In the genomic region with DNA sequence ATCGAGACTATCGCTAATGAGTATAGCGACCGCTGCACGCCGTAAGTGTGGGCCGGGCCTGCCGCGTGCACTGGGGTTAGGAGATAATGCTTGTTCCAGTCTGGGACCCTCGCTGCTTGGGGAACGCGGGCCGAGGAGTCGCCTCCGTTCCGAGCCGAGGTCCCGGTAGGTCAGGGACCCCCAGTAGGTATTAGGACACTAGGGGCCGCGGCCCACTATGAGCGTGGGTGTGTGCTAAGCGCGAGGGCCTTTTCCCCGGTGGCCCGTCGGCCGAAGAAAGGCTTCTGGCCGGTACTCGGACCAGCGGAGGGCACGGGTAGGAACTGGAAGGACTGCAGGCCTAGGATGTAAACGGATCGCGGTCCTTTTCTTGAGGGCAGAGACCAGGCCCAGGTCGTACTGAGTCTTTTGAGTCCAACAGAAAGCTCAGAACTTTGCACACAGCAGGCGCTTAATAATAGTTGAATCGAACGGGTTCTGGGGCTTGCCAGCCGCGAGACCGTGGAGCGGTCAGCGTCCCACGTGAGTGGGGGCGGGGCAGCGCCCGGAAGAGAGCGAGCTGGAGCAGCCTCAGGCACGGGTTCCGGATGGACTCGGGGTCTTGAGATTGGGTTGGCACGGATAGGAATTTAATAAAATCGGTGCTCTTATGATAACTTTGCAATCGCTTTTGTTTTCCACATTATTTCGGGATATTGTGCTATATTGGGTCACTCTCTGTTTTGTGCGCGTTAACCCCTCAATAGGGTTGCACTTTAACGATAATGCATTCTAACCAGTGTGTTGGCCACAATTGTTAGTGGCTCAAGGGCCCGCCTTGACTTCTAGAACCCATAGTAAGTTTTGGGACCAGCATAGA, we compare ENCODE assay signal across 1 cellular context.
TF ChIP-seq lines count a peak whose summit lies in the region.

No MANE protein-coding gene starts in this region.

TF ChIP-seq in GM12878, 131 proteins besides CTCF, POLR2A, EP300 and RAD21 (continued from another document and continues in another):
- TF ChIP-seq ATF3 (IDR thresholded peaks at IDR 0.05; ENCODE audit: borderline replicate concordance, extremely low read depth, low read depth, low read length), result no peak
- no peak for TF ChIP-seq ZSCAN29 (IDR thresholded peaks at IDR 0.05)
- TF ChIP-seq SREBF2 (IDR thresholded peaks at IDR 0.05; ENCODE audit: low read length), result no peak
- TF ChIP-seq ZNF274 (IDR thresholded peaks at IDR 0.05; ENCODE audit: insufficient read depth, insufficient read length), result no peak
- peak; percentile 39; the same call in 1 of the 2 replicates for TF ChIP-seq CHD2 (IDR thresholded peaks at IDR 0.05; ENCODE audit: borderline replicate concordance, low read depth, low read length)
- no peak for TF ChIP-seq ZNF217 (IDR thresholded peaks at IDR 0.05)
- no peak for TF ChIP-seq POU2F2 (IDR thresholded peaks at IDR 0.05; ENCODE audit: borderline replicate concordance, low read depth, low read length)
- no peak for TF ChIP-seq CBFB (IDR thresholded peaks at IDR 0.05; ENCODE audit: low read depth)
- TF ChIP-seq BMI1 (IDR thresholded peaks at IDR 0.05; ENCODE audit: borderline replicate concordance), result no peak
- TF ChIP-seq MXI1 (IDR thresholded peaks at IDR 0.05; ENCODE audit: low read depth, low read length), result peak; percentile 89
- TF ChIP-seq, protein P1, sequence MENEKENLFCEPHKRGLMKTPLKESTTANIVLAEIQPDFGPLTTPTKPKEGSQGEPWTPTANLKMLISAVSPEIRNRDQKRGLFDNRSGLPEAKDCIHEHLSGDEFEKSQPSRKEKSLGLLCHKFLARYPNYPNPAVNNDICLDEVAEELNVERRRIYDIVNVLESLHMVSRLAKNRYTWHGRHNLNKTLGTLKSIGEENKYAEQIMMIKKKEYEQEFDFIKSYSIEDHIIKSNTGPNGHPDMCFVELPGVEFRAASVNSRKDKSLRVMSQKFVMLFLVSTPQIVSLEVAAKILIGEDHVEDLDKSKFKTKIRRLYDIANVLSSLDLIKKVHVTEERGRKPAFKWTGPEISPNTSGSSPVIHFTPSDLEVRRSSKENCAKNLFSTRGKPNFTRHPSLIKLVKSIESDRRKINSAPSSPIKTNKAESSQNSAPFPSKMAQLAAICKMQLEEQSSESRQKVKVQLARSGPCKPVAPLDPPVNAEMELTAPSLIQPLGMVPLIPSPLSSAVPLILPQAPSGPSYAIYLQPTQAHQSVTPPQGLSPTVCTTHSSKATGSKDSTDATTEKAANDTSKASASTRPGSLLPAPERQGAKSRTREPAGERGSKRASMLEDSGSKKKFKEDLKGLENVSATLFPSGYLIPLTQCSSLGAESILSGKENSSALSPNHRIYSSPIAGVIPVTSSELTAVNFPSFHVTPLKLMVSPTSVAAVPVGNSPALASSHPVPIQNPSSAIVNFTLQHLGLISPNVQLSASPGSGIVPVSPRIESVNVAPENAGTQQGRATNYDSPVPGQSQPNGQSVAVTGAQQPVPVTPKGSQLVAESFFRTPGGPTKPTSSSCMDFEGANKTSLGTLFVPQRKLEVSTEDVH (IDR thresholded peaks at IDR 0.05; ENCODE audit: low read depth, partially characterized antibody), result no peak
- no peak for TF ChIP-seq CBX3 (IDR thresholded peaks at IDR 0.05; ENCODE audit: borderline replicate concordance, low read depth)
- TF ChIP-seq SPI1 (IDR thresholded peaks at IDR 0.05; ENCODE audit: borderline replicate concordance, insufficient read depth, low read depth, low read length), result no peak
- TF ChIP-seq ZZZ3 (IDR thresholded peaks at IDR 0.05; ENCODE audit: control insufficient read depth, insufficient read length, low read depth), result no peak
- TF ChIP-seq JUND (IDR thresholded peaks at IDR 0.05; ENCODE audit: low read depth, low read length), result no peak
- TF ChIP-seq, protein P2, sequence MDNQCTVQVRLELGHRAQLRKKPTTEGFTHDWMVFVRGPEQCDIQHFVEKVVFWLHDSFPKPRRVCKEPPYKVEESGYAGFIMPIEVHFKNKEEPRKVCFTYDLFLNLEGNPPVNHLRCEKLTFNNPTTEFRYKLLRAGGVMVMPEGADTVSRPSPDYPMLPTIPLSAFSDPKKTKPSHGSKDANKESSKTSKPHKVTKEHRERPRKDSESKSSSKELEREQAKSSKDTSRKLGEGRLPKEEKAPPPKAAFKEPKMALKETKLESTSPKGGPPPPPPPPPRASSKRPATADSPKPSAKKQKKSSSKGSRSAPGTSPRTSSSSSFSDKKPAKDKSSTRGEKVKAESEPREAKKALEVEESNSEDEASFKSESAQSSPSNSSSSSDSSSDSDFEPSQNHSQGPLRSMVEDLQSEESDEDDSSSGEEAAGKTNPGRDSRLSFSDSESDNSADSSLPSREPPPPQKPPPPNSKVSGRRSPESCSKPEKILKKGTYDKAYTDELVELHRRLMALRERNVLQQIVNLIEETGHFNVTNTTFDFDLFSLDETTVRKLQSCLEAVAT (IDR thresholded peaks at IDR 0.05), result peak; percentile 17; the same call in 1 of the 2 replicates
- TF ChIP-seq EGR1 (IDR thresholded peaks at IDR 0.05; ENCODE audit: borderline replicate concordance in 1 of 2, low read depth in 2 of 2, low read length in 2 of 2), result peak in 1 of 2 experiments; percentile 47; a peak in 1 of 3 replicates
- no peak for TF ChIP-seq SRF (IDR thresholded peaks at IDR 0.05; ENCODE audit: low read depth in 2 of 2, low read length in 2 of 2)
- TF ChIP-seq HDGF (IDR thresholded peaks at IDR 0.05), result no peak
- 0 out of 2 replicates have a peak, but pooled peaks have one; percentile 1 for TF ChIP-seq SMC3 (IDR thresholded peaks at IDR 0.05; ENCODE audit: borderline replicate concordance, low read length)
- TF ChIP-seq FOS (IDR thresholded peaks at IDR 0.05; ENCODE audit: borderline replicate concordance, extremely low read depth, insufficient read length), result no peak
- TF ChIP-seq, protein P3, sequence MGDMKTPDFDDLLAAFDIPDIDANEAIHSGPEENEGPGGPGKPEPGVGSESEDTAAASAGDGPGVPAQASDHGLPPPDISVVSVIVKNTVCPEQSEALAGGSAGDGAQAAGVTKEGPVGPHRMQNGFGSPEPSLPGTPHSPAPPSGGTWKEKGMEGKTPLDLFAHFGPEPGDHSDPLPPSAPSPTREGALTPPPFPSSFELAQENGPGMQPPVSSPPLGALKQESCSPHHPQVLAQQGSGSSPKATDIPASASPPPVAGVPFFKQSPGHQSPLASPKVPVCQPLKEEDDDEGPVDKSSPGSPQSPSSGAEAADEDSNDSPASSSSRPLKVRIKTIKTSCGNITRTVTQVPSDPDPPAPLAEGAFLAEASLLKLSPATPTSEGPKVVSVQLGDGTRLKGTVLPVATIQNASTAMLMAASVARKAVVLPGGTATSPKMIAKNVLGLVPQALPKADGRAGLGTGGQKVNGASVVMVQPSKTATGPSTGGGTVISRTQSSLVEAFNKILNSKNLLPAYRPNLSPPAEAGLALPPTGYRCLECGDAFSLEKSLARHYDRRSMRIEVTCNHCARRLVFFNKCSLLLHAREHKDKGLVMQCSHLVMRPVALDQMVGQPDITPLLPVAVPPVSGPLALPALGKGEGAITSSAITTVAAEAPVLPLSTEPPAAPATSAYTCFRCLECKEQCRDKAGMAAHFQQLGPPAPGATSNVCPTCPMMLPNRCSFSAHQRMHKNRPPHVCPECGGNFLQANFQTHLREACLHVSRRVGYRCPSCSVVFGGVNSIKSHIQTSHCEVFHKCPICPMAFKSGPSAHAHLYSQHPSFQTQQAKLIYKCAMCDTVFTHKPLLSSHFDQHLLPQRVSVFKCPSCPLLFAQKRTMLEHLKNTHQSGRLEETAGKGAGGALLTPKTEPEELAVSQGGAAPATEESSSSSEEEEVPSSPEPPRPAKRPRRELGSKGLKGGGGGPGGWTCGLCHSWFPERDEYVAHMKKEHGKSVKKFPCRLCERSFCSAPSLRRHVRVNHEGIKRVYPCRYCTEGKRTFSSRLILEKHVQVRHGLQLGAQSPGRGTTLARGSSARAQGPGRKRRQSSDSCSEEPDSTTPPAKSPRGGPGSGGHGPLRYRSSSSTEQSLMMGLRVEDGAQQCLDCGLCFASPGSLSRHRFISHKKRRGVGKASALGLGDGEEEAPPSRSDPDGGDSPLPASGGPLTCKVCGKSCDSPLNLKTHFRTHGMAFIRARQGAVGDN (IDR thresholded peaks at IDR 0.05), result no peak
- TF ChIP-seq TCF7 (IDR thresholded peaks at IDR 0.05; ENCODE audit: borderline replicate concordance), result no peak
- TF ChIP-seq HDAC6 (IDR thresholded peaks at IDR 0.05; ENCODE audit: unreplicated experiment), result no peak
- TF ChIP-seq CREB1 (IDR thresholded peaks at IDR 0.05; ENCODE audit: low read depth), result no peak
- TF ChIP-seq CHD1 (IDR thresholded peaks at IDR 0.05; ENCODE audit: low read depth, low read length), result peak; percentile 89; the same call in 1 of the 2 replicates
- TF ChIP-seq GABPA (IDR thresholded peaks at IDR 0.05; ENCODE audit: low read depth), result 0 out of 2 replicates have a peak, but pooled peaks have one; percentile 26
- peak; percentile 69; the same call in 1 of the 2 replicates for TF ChIP-seq HSF1 (IDR thresholded peaks at IDR 0.05; ENCODE audit: low read depth, low read length)
- no peak for TF ChIP-seq RFX5 (IDR thresholded peaks at IDR 0.05; ENCODE audit: low read depth, low read length)
- TF ChIP-seq SIX5 (IDR thresholded peaks at IDR 0.05; ENCODE audit: low read depth, low read length, severe bottlenecking), result no peak
- no peak for TF ChIP-seq PAX8 (IDR thresholded peaks at IDR 0.05)
- no peak for TF ChIP-seq ZNF207 (IDR thresholded peaks at IDR 0.05; ENCODE audit: borderline replicate concordance)
- TF ChIP-seq, protein P4, sequence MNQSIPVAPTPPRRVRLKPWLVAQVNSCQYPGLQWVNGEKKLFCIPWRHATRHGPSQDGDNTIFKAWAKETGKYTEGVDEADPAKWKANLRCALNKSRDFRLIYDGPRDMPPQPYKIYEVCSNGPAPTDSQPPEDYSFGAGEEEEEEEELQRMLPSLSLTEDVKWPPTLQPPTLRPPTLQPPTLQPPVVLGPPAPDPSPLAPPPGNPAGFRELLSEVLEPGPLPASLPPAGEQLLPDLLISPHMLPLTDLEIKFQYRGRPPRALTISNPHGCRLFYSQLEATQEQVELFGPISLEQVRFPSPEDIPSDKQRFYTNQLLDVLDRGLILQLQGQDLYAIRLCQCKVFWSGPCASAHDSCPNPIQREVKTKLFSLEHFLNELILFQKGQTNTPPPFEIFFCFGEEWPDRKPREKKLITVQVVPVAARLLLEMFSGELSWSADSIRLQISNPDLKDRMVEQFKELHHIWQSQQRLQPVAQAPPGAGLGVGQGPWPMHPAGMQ (IDR thresholded peaks at IDR 0.05; ENCODE audit: borderline replicate concordance), result no peak
- TF ChIP-seq ASH2L (IDR thresholded peaks at IDR 0.05; ENCODE audit: borderline replicate concordance, low read depth), result no peak
- no peak for TF ChIP-seq RELB (IDR thresholded peaks at IDR 0.05; ENCODE audit: low read depth)
- TF ChIP-seq KAT2A (conservative IDR thresholded peaks at IDR 0.05; ENCODE audit: control insufficient read depth, low read depth, low read length), result no peak
- no peak for TF ChIP-seq MTA2 (IDR thresholded peaks at IDR 0.05; ENCODE audit: low read depth)
- TF ChIP-seq LARP7 (IDR thresholded peaks at IDR 0.05), result 0 out of 2 replicates have a peak, but pooled peaks have one; percentile 65
- no peak for TF ChIP-seq IRF3 (IDR thresholded peaks at IDR 0.05)
- TF ChIP-seq, protein P5, sequence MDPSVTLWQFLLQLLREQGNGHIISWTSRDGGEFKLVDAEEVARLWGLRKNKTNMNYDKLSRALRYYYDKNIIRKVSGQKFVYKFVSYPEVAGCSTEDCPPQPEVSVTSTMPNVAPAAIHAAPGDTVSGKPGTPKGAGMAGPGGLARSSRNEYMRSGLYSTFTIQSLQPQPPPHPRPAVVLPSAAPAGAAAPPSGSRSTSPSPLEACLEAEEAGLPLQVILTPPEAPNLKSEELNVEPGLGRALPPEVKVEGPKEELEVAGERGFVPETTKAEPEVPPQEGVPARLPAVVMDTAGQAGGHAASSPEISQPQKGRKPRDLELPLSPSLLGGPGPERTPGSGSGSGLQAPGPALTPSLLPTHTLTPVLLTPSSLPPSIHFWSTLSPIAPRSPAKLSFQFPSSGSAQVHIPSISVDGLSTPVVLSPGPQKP (IDR thresholded peaks at IDR 0.05; ENCODE audit: low read depth, low read length), result 0 out of 2 replicates have a peak, but pooled peaks have one; percentile 51
- peak; percentile 95 for TF ChIP-seq BHLHE40 (IDR thresholded peaks at IDR 0.05; ENCODE audit: borderline replicate concordance in 1 of 2, low read depth in 2 of 2, low read length in 1 of 2)
- peak; percentile 19 for TF ChIP-seq IKZF1 (conservative IDR thresholded peaks at IDR 0.05)
- TF ChIP-seq CBX5 (IDR thresholded peaks at IDR 0.05; ENCODE audit: low read depth), result no peak
